Comparison of ENCODE assay signal across 35 cellular contexts in the genomic region with DNA sequence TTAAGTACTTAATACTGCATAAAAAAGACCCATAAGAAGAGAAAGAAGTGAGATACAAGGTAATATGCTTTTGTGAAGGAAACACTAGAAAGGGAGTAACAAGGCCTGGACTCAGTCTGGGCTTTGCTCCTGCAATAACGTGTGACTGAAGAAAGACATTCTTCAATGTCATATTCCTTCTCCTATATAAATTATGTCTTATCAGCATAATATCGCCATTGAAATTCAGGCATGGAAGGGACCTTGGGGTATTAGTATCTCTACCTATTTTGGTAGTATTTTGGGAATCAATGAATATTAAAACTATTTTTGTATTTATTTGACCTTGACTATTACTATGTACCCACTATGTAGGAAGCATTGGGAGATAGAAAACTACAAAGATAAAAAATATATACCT.
"Had no signal": no experiment of that assay in that cellular context is flagged by ENCODE, and none has a peak within 500 bp of the region (broad histone marks: within the 10 kb centered on the region; RNA-seq: fewer than 3 reads in every experiment).

No MANE protein-coding gene starts in this region.

- H3K36me3 ChIP-seq: MG63 had no signal

- DNase-seq: Karpas-422, Kasumi-1, MG63, MM.1S, MV-4-11, NCI-H1048, NCI-H1092, NCI-H1092 treated with DMSO at 0.1 percent for 48 hours, NCI-H1105, NCI-H1105 treated with DMSO at 0.1 percent for 48 hours, NCI-H1417, NCI-H1417 treated with DMSO at 0.1 percent for 48 hours, NCI-H1436, NCI-H1436 treated with DMSO at 0.1 percent for 48 hours, NCI-H146, NCI-H1694, NCI-H1694 treated with DMSO at 0.1 percent for 48 hours, NCI-H187, NCI-H187 treated with DMSO at 0.1 percent for 48 hours, NCI-H1930, NCI-H2029, NCI-H2029 treated with DMSO at 0.1 percent for 48 hours, NCI-H2081, NCI-H2081 treated with DMSO at 0.1 percent for 48 hours, NCI-H2107, NCI-H2171, NCI-H2171 treated with DMSO at 0.1 percent for 48 hours, NCI-H2227 treated with DMSO at 0.1 percent for 48 hours, NCI-H226, NCI-H345, NCI-H446, NCI-H446 treated with DMSO at 0.1 percent for 48 hours, NCI-H510A, NCI-H510A treated with DMSO at 0.1 percent for 48 hours, NCI-H524 had no signal

- H3K4me3 ChIP-seq: MG63 had no signal

- H3K27me3 ChIP-seq: MG63 had no signal

- H3K9me3 ChIP-seq: MG63 had no signal
